11 cellular contexts compared by ENCODE assay signal in genomic region chr7:47326220-47326619, GRCh38.
DNase-seq lines count a peak whose midpoint lies in the region; ATAC-seq and TF ChIP-seq lines count a peak whose summit lies in the region.
"Had no signal": no experiment of that assay in that cellular context is flagged by ENCODE, and none has a peak within 500 bp of the region (broad histone marks: within the 10 kb centered on the region; RNA-seq: fewer than 3 reads in every experiment).

No MANE protein-coding gene starts in this region.

- H3K27me3 Mint-ChIP-seq in Calu3 (ENCODE audit: unreplicated experiment) = no peaks in the 10 kb centered on the region
- H3K27me3 Mint-ChIP-seq: IgD-negative memory B cell had no signal

- ATAC-seq in GM18519 (IDR thresholded peaks at IDR 0.05; ENCODE audit: low FRiP score, unreplicated experiment) = no peak
- ATAC-seq: Panc1 had no signal

- H3K36me3 Mint-ChIP-seq in Calu3 (ENCODE audit: insufficient read depth, unreplicated experiment) = peaks cover 9% of the 10 kb centered on the region

- intact Hi-C loops in Calu3 (cut with micrococcal nuclease; ENCODE audit: unreplicated experiment) = no loop called here

- peaks cover 31% of the 10 kb centered on the region for H3K4me1 Mint-ChIP-seq in Calu3 (ENCODE audit: low read depth, unreplicated experiment)

- TF ChIP-seq CTCF in Calu3 (IDR thresholded peaks at IDR 0.05; ENCODE audit: unreplicated experiment) = peak; percentile 31
- peak; percentile 34 for TF ChIP-seq CTCF in epithelial cell of proximal tubule (conservative IDR thresholded peaks at IDR 0.05; ENCODE audit: low read depth, low read length)
- TF ChIP-seq CTCF in GM20000 (IDR thresholded peaks at IDR 0.05; ENCODE audit: extremely low read depth, missing control alignments) = no peak
- TF ChIP-seq CTCF in GM10248 (IDR thresholded peaks at IDR 0.05; ENCODE audit: control extremely low read depth, extremely low read depth, low read depth, missing control alignments) = no peak

- no peak overlapping the region for H3K4me3 ChIP-seq in epithelial cell of proximal tubule (ENCODE audit: low read depth, low read length)

- no peak for DNase-seq in Calu3
- peak; percentile 19 for DNase-seq in NCI-H526 treated with DMSO at 0.1 percent for 48 hours (lab: John Stamatoyannopoulos, UW)
- DNase-seq in epithelial cell of proximal tubule (ENCODE audit: low read depth) = no peak
- peak; percentile 81 for DNase-seq in non-pigmented ciliary epithelial cell (ENCODE audit: low read depth)
- DNase-seq in stimulated activated CD4-positive, alpha-beta T cell treated with anti-CD3 and anti-CD28 coated beads, Interleukin-12 subunit alpha, Interleukin-12 subunit beta, amount 100 ng/mL, for 4 hours = no peak
- no peak for DNase-seq in GM20000 (ENCODE audit: low spot score)
- DNase-seq in GM10248 (ENCODE audit: extremely low spot score) = no peak
- DNase-seq: activated T-cell treated with anti-CD3 and anti-CD28 coated beads for 4 hours had no signal

- POLR2A ChIA-PET in GM10248 (lab: Yijun Ruan, JAX) = no interaction called here

- H3K9me3 Mint-ChIP-seq in Calu3 (ENCODE audit: low read depth, unreplicated experiment) = no peaks in the 10 kb centered on the region
- H3K9me3 Mint-ChIP-seq: IgD-negative memory B cell had no signal

- H3K4me3 Mint-ChIP-seq in Calu3 (ENCODE audit: low read depth, unreplicated experiment) = no peak overlapping the region
- H3K4me3 Mint-ChIP-seq: IgD-negative memory B cell had no signal

- H3K27ac Mint-ChIP-seq in Calu3 (ENCODE audit: unreplicated experiment) = no peak overlapping the region

- CTCF ChIA-PET in Calu3 (lab: Charles Lee) (interaction anchor here (1.1 kb wide), 2 partner anchors 10 to 60 kb away, joined by 5 read pairs; no protein-coding TSS in a partner anchor), GM10248 (lab: Yijun Ruan, JAX) (interaction anchor here (1.0 to 1.1 kb wide), 3 partner anchors 8 to 17 kb away, joined by 3 read pairs; no protein-coding TSS in a partner anchor)

- BruUV-seq in Calu3 (replicated peaks; lab: Mats Ljungman, UMichigan) = no TSS peak

Comparison
In these comparisons a context has a peak if more than half of its experiments do, and no peak if none do; other contexts are left out.
1. DNase-seq: peak in NCI-H526 treated with DMSO at 0.1 percent for 48 hours (single experiment) and non-pigmented ciliary epithelial cell (single experiment); none in Calu3 (single experiment), epithelial cell of proximal tubule (single experiment), stimulated activated CD4-positive, alpha-beta T cell treated with anti-CD3 and anti-CD28 coated beads, Interleukin-12 subunit alpha, Interleukin-12 subunit beta, amount 100 ng/mL, for 4 hours (single experiment), GM20000 (single experiment) and GM10248 (single experiment).
2. CTCF ChIP-seq: peak in Calu3 (single experiment) and epithelial cell of proximal tubule (single experiment); none in GM20000 (single experiment) and GM10248 (single experiment).